ENCODE assay signal across 15 cellular contexts in genomic region chr7:137579913-137580640, GRCh38.
A peak's percentile ranks its signal among the peaks of the same experiment; 100 is the strongest.
DNase-seq lines count a peak whose midpoint lies in the region; TF ChIP-seq lines count a peak whose summit lies in the region.
"Had no signal": no experiment of that assay in that cellular context is flagged by ENCODE, and none has a peak within 500 bp of the region (broad histone marks: within the 10 kb centered on the region; RNA-seq: fewer than 3 reads in every experiment).

No MANE protein-coding gene starts in this region.

- H2AFZ ChIP-seq in PC-9 = no peak overlapping the region
- H2AFZ ChIP-seq in mesenchymal stem cell (ENCODE audit: low read depth, low read length) = no peak overlapping the region

- TF ChIP-seq POLR2A in uterus (IDR thresholded peaks at IDR 0.05) = no peak
- no peak for TF ChIP-seq POLR2A in tibial nerve (IDR thresholded peaks at IDR 0.05)

- no peaks in the 10 kb centered on the region for H4K20me1 ChIP-seq in PC-9 (ENCODE audit: insufficient read depth)
- H4K20me1 ChIP-seq: BLaER1 treated with 17β-estradiol and CSF1 and Interleukin-3, amounts not matched to agents 10 nM and 100 nM had no signal

- no peak overlapping the region for H2BK15ac ChIP-seq in mesenchymal stem cell (ENCODE audit: low read depth, poor library complexity, severe bottlenecking)

- 0 out of 2 replicates have a peak, but pooled peaks cover 4% of the 10 kb centered on the region for H3K9me2 ChIP-seq in PC-9 (ENCODE audit: insufficient read depth)

- H3K4me3 Mint-ChIP-seq in mesothelial cell of epicardium = no peak overlapping the region
- H3K4me3 Mint-ChIP-seq: stimulated activated naive CD8-positive, alpha-beta T cell treated with anti-CD3 and anti-CD28 coated beads, Interleukin-15, amount 100 ng/mL, for 72 hours had no signal

- intact Hi-C loops in PC-9 (cut with micrococcal nuclease; ENCODE audit: unreplicated experiment) = loop anchor here (1.0 to 5.0 kb wide), 2 partner anchors 31 to 73 kb away; no protein-coding TSS in a partner anchor
- intact Hi-C loops in uterus (cut with DNase I; ENCODE audit: low total_unique reads) = no loop called here

- H3K27me3 ChIP-seq in PC-9 (ENCODE audit: insufficient read depth, low read depth) = no peaks in the 10 kb centered on the region
- H3K27me3 ChIP-seq in mesenchymal stem cell (ENCODE audit: control insufficient read depth in 1 of 2, insufficient read depth in 1 of 2, low read length in 2 of 2) = no peaks in the 10 kb centered on the region
- no peaks in the 10 kb centered on the region for H3K27me3 ChIP-seq in uterus
- H3K27me3 ChIP-seq in tibial nerve = no peaks in the 10 kb centered on the region
- H3K27me3 ChIP-seq: BLaER1 treated with 17β-estradiol and CSF1 and Interleukin-3, amounts not matched to agents 10 nM and 100 nM; cardiac muscle cell had no signal

- no TSS peak for BruUV-seq in PC-9 (replicated peaks; lab: Mats Ljungman, UMichigan)

- TF ChIP-seq CTCF in PC-9 (conservative IDR thresholded peaks at IDR 0.05) (no peak), choroid plexus epithelial cell (conservative IDR thresholded peaks at IDR 0.05; ENCODE audit: low read depth, low read length) (no peak), mesothelial cell of epicardium (IDR thresholded peaks at IDR 0.05; ENCODE audit: unreplicated experiment) (no peak), uterus (IDR thresholded peaks at IDR 0.05) (no peak), tibial nerve (IDR thresholded peaks at IDR 0.05) (no peak)

- H3K18ac ChIP-seq in mesenchymal stem cell (ENCODE audit: low read depth in 1 of 2, low read length in 2 of 2) = no peak overlapping the region

- no peaks in the 10 kb centered on the region for H3K36me3 Mint-ChIP-seq in mesothelial cell of epicardium

- H3K27ac ChIP-seq in PC-9 = 0 out of 2 replicates have a peak overlapping the region, but pooled peaks have one; percentile 27
- H3K27ac ChIP-seq in mesenchymal stem cell (ENCODE audit: low read length, poor library complexity, severe bottlenecking) = peak overlapping the region; percentile 74
- no peak overlapping the region for H3K27ac ChIP-seq in uterus
- no peak overlapping the region for H3K27ac ChIP-seq in tibial nerve
- no peak overlapping the region for H3K27ac ChIP-seq in substantia nigra (ENCODE audit: low read depth, low read length, poor library complexity, severe bottlenecking)
- H3K27ac ChIP-seq: BLaER1 treated with 17β-estradiol and CSF1 and Interleukin-3, amounts not matched to agents 10 nM and 100 nM; cardiac muscle cell; esophagus squamous epithelium had no signal

- no peaks in the 10 kb centered on the region for H3K27me3 Mint-ChIP-seq in mesothelial cell of epicardium (ENCODE audit: low read depth)
- H3K27me3 Mint-ChIP-seq: stimulated activated naive CD8-positive, alpha-beta T cell treated with anti-CD3 and anti-CD28 coated beads, Interleukin-15, amount 100 ng/mL, for 72 hours had no signal

- H3K4me2 ChIP-seq in PC-9 = no peak overlapping the region
- no peak overlapping the region for H3K4me2 ChIP-seq in mesenchymal stem cell (ENCODE audit: low read length, poor library complexity, severe bottlenecking)
- H3K4me2 ChIP-seq: BLaER1 treated with 17β-estradiol and CSF1 and Interleukin-3, amounts not matched to agents 10 nM and 100 nM had no signal

- no peak overlapping the region for H4K8ac ChIP-seq in mesenchymal stem cell (ENCODE audit: low read length)

- no peaks in the 10 kb centered on the region for H3K79me2 ChIP-seq in PC-9 (ENCODE audit: low read depth)

- H3K9ac ChIP-seq in mesenchymal stem cell (ENCODE audit: low read length) = peak overlapping the region; percentile 54
- H3K9ac ChIP-seq: BLaER1 treated with 17β-estradiol and CSF1 and Interleukin-3, amounts not matched to agents 10 nM and 100 nM had no signal

- DNase-seq in AG20443 (ENCODE audit: low spot score) (peak; percentile 50), PC-9 (peak in 1 of 2 experiments; percentile 48), choroid plexus epithelial cell (ENCODE audit: low read depth) (peak; percentile 79), mesenchymal stem cell (peak; percentile 83), mesothelial cell of epicardium (ENCODE audit: low spot score in 2 of 2, unreplicated experiment in 2 of 2) (no peak), uterus (no peak), tibial nerve (ENCODE audit: low spot score in 2 of 2) (no peak), substantia nigra (lab: John Stamatoyannopoulos, UW) (no peak)
- DNase-seq: activated CD8-positive, alpha-beta memory T cell treated with anti-CD3 and anti-CD28 coated beads, Interleukin-2, amount 50 U/mL, for 4 hours; esophagus squamous epithelium; left colon; stimulated activated CD4-positive, alpha-beta T cell treated with anti-CD3 and anti-CD28 coated beads, Interleukin-4, amount 100 ng/mL, for 1 hour; stimulated activated naive CD8-positive, alpha-beta T cell treated with anti-CD3 and anti-CD28 coated beads, Interleukin-15, amount 100 ng/mL, for 72 hours had no signal

- H3K79me1 ChIP-seq in mesenchymal stem cell (replicated peaks; ENCODE audit: low read length, poor library complexity, severe bottlenecking) = no peaks in the 10 kb centered on the region

- TF ChIP-seq EP300 in tibial nerve (IDR thresholded peaks at IDR 0.05) = no peak

- H3K9me3 ChIP-seq in PC-9 (ENCODE audit: insufficient read depth, low read depth) = no peaks in the 10 kb centered on the region; the same call in 1 of the 2 replicates
- no peaks in the 10 kb centered on the region for H3K9me3 ChIP-seq in mesenchymal stem cell (ENCODE audit: control insufficient read depth, low read length)
- H3K9me3 ChIP-seq in uterus = no peaks in the 10 kb centered on the region
- no peaks in the 10 kb centered on the region for H3K9me3 ChIP-seq in tibial nerve
- H3K9me3 ChIP-seq: BLaER1 treated with 17β-estradiol and CSF1 and Interleukin-3, amounts not matched to agents 10 nM and 100 nM; esophagus squamous epithelium had no signal

- no peaks in the 10 kb centered on the region for H3F3A ChIP-seq in PC-9 (ENCODE audit: insufficient read depth, low read depth)

- H3K14ac ChIP-seq in mesenchymal stem cell (ENCODE audit: low read length in 2 of 2) = no peak overlapping the region

- H3K23ac ChIP-seq in mesenchymal stem cell (ENCODE audit: low read length in 2 of 2) = no peak overlapping the region

- CTCF ChIA-PET in PC-9 (lab: Charles Lee) = interaction anchor here (0.6 kb wide), 1 partner anchor 350 kb away, joined by 6 read pairs; no protein-coding TSS in a partner anchor

- WGBS in mesenchymal stem cell = 29% methylated on average over 1 of the region's 2 CpGs
- 60 to 63% methylated on average over 2 of the region's 2 CpGs for WGBS in tibial nerve, 2 donors

- H3K9me3 Mint-ChIP-seq in mesothelial cell of epicardium = peaks cover 11% of the 10 kb centered on the region
- H3K9me3 Mint-ChIP-seq: stimulated activated naive CD8-positive, alpha-beta T cell treated with anti-CD3 and anti-CD28 coated beads, Interleukin-15, amount 100 ng/mL, for 72 hours had no signal

- H2BK120ac ChIP-seq in mesenchymal stem cell (ENCODE audit: low read depth, low read length) = no peak overlapping the region

- no peak overlapping the region for H3K27ac Mint-ChIP-seq in mesothelial cell of epicardium
- H3K27ac Mint-ChIP-seq: stimulated activated naive CD8-positive, alpha-beta T cell treated with anti-CD3 and anti-CD28 coated beads, Interleukin-15, amount 100 ng/mL, for 72 hours had no signal

- H2AK5ac ChIP-seq in mesenchymal stem cell (ENCODE audit: low read length, severe bottlenecking) = peak overlapping the region; percentile 88

- peak overlapping the region; percentile 62 for H2BK5ac ChIP-seq in mesenchymal stem cell (ENCODE audit: low read depth, low read length, poor library complexity, severe bottlenecking)

- H2BK12ac ChIP-seq in mesenchymal stem cell (ENCODE audit: low read length in 2 of 2) = peak overlapping the region; percentile 59 to 82

- no peaks in the 10 kb centered on the region for H3K36me3 ChIP-seq in PC-9 (ENCODE audit: low read depth)
- peaks cover 0 to 7% of the 10 kb centered on the region in 2 experiments for H3K36me3 ChIP-seq in mesenchymal stem cell (ENCODE audit: control insufficient read depth in 1 of 2, insufficient read depth in 2 of 2, low read depth in 1 of 2, low read length in 2 of 2)
- no peaks in the 10 kb centered on the region for H3K36me3 ChIP-seq in uterus
- no peaks in the 10 kb centered on the region for H3K36me3 ChIP-seq in tibial nerve
- H3K36me3 ChIP-seq: BLaER1 treated with 17β-estradiol and CSF1 and Interleukin-3, amounts not matched to agents 10 nM and 100 nM; cardiac muscle cell; esophagus squamous epithelium had no signal

- H4K91ac ChIP-seq in mesenchymal stem cell (ENCODE audit: low read length) = no peak overlapping the region

- peak overlapping the region in 1 of 2 experiments; percentile 58 for H3K4ac ChIP-seq in mesenchymal stem cell (ENCODE audit: low read depth in 1 of 2, low read length in 2 of 2)

- POLR2A ChIA-PET in PC-9 (lab: Charles Lee; ENCODE audit: unreplicated experiment) = interaction anchor here (0.7 kb wide), 1 partner anchor 97 kb away, joined by 4 read pairs; no protein-coding TSS in a partner anchor

- H3K4me1 Mint-ChIP-seq in mesothelial cell of epicardium = peaks cover 25% of the 10 kb centered on the region
- H3K4me1 Mint-ChIP-seq: stimulated activated naive CD8-positive, alpha-beta T cell treated with anti-CD3 and anti-CD28 coated beads, Interleukin-15, amount 100 ng/mL, for 72 hours had no signal

- H3K4me3 ChIP-seq in PC-9 (no peak overlapping the region), choroid plexus epithelial cell (ENCODE audit: low read depth, low read length) (no peak overlapping the region), mesenchymal stem cell (ENCODE audit: insufficient read depth in 1 of 2, low read depth in 1 of 2, low read length in 2 of 2) (no peak overlapping the region), uterus (no peak overlapping the region), tibial nerve (no peak overlapping the region)
- H3K4me3 ChIP-seq: BLaER1 treated with 17β-estradiol and CSF1 and Interleukin-3, amounts not matched to agents 10 nM and 100 nM; cardiac muscle cell; esophagus squamous epithelium had no signal

- H3K4me1 ChIP-seq in PC-9 (replicated peaks; ENCODE audit: insufficient read depth) (0 out of 2 replicates have a peak, but pooled peaks cover 8% of the 10 kb centered on the region), mesenchymal stem cell (ENCODE audit: control insufficient read depth, insufficient read depth, low read depth, low read length) (peaks cover 2% of the 10 kb centered on the region), uterus (no peaks in the 10 kb centered on the region), tibial nerve (peaks cover 0 to 4% (median 0%) of the 10 kb centered on the region in 4 donors)
- H3K4me1 ChIP-seq: BLaER1 treated with 17β-estradiol and CSF1 and Interleukin-3, amounts not matched to agents 10 nM and 100 nM; esophagus squamous epithelium had no signal

Comparison
In these comparisons a context has a peak if more than half of its experiments do, and no peak if none do; other contexts are left out.
1. DNase-seq: peak in AG20443 (single experiment), choroid plexus epithelial cell (single experiment) and mesenchymal stem cell (single experiment); none in mesothelial cell of epicardium (0 of 2), uterus (0 of 2), tibial nerve (0 of 2) and substantia nigra (0 of 49).
2. H3K27ac ChIP-seq: peak in PC-9 (single experiment) and mesenchymal stem cell (single experiment); none in uterus (0 of 2), tibial nerve (0 of 4) and substantia nigra (single experiment).